8 cellular contexts compared by ENCODE assay signal in the genomic region with DNA sequence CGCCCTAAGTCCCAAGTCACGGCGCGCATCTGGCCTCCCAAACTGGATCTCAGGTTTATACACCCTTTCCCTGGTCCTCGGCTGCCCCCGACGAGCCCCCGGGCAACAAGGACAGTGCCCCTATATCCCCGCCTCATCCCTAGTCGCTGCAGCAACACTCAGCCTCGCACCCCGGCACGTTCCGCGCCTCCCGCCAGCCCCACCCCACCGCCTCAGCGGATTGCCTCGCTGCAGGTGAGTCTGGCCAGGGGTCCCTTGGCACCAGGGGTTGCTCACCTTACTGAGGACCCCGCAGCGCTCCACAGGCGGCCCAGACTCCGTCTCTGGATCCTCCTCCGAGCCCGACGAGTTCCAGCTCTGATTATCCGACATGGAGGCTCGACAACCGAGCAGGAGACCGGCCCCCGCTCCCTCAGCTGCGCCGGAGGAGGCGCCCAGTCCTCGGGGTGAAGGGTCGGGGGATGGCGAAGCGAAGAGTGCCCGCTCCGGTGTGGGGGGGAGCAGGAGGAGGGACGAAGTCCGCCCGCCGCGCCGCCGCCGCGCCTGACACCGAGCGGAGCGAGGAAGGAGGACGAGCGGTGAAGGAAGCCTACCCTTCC. TPM values are rescaled to one million over a fixed set of nuclear protein-coding genes. Genes with fewer than 3 reads are reported as not detected.
DNase-seq lines count a peak whose midpoint lies in the region; ATAC-seq and TF ChIP-seq lines count a peak whose summit lies in the region.

No MANE protein-coding gene starts in this region.

- H3K36me3 ChIP-seq in MG63, result peaks cover 16% of the 10 kb centered on the region
- no peaks in the 10 kb centered on the region for H3K36me3 ChIP-seq in fibroblast of lung (ENCODE audit: control insufficient read depth, insufficient read depth, low read length)
- no peaks in the 10 kb centered on the region for H3K36me3 ChIP-seq in suprapubic skin

- no peak overlapping the region for H4K8ac ChIP-seq in H9 (replicated peaks; ENCODE audit: insufficient read length, low read depth, low read length)

- H3K4me3 ChIP-seq in GM12864 (ENCODE audit: low read depth, low read length) (peak overlapping the region; percentile 74), MG63 (peak overlapping the region; percentile 69), fibroblast of lung (replicated peaks in 1 of 4; ENCODE audit: control extremely low read depth in 1 of 4, insufficient read depth in 1 of 4, low read depth in 3 of 4, low read length in 4 of 4) (peak overlapping the region; percentile 82 to 92 (median 84)), suprapubic skin (peak overlapping the region; percentile 87)

- H3K4me1 Mint-ChIP-seq in H9, result peaks cover 19 to 23% of the 10 kb centered on the region in 2 experiments
- peaks cover 39 to 41% of the 10 kb centered on the region in 2 donors for H3K4me1 Mint-ChIP-seq in natural killer cell treated with Interleukin-12 subunit alpha and Interleukin-12 subunit beta and Interleukin-15 and Interleukin-18, amount 100 ng/mL, for 72 hours (ENCODE audit: low read depth in 2 of 2)

- H3T11ph ChIP-seq in H9 (ENCODE audit: low read length), result no peak overlapping the region

- H3K4ac ChIP-seq in H9 (ENCODE audit: low read depth, low read length), result no peak overlapping the region

- TF ChIP-seq EP300 in suprapubic skin (IDR thresholded peaks at IDR 0.05), result no peak

- ATAC-seq in natural killer cell treated with Interleukin-12 subunit alpha and Interleukin-12 subunit beta and Interleukin-15 and Interleukin-18, amount 100 ng/mL, for 72 hours, result peak; percentile 66 to 68

- H3K18ac ChIP-seq in H9 (ENCODE audit: insufficient read length, low read depth, low read length), result peak overlapping the region; percentile 63

- no peak for TF ChIP-seq CTCF in GM12864 (IDR thresholded peaks at IDR 0.05; ENCODE audit: low read depth, low read length, missing control alignments)
- TF ChIP-seq CTCF in H9 (conservative IDR thresholded peaks at IDR 0.05), result peak; percentile 10; the same call in 1 of the 3 replicates
- TF ChIP-seq CTCF in fibroblast of lung (conservative IDR thresholded peaks at IDR 0.05 in 1 of 2, IDR thresholded peaks at IDR 0.05 in 1 of 2; ENCODE audit: low read depth in 1 of 2, low read length in 2 of 2), result no peak
- no peak for TF ChIP-seq CTCF in suprapubic skin (IDR thresholded peaks at IDR 0.05)
- no peak for TF ChIP-seq CTCF in GM10266 (IDR thresholded peaks at IDR 0.05; ENCODE audit: control insufficient read depth, insufficient read depth, low read depth, missing control alignments)

- no peak overlapping the region for H2AK5ac ChIP-seq in H9 (ENCODE audit: insufficient read length, low read length)

- no CpG with 5 or more reads among the region's 54 CpGs for WGBS in H9 (ENCODE audit: extremely low coverage, insufficient read length, low lambda C conversion rate)
- 10% methylated on average over 2 of the region's 54 CpGs for WGBS in suprapubic skin

- no peak for DNase-seq in GM12864 (ENCODE audit: low read depth)
- peak; percentile 43 for DNase-seq in H9
- peak; percentile 38 for DNase-seq in MG63
- peak; percentile 29 for DNase-seq in activated T-helper 1 cell treated with Interleukin-2 at 50 U/mL for 16 hours (ENCODE audit: low read depth)
- DNase-seq in fibroblast of lung (ENCODE audit: low read depth in 2 of 2), result no peak
- peak; percentile 69 for DNase-seq in natural killer cell treated with Interleukin-12 subunit alpha and Interleukin-12 subunit beta and Interleukin-15 and Interleukin-18, amount 100 ng/mL, for 72 hours (ENCODE audit: low spot score)
- peak; percentile 80 to 84 for DNase-seq in suprapubic skin (ENCODE audit: low spot score in 2 of 2)
- DNase-seq in GM10266 (ENCODE audit: extremely low spot score), result no peak

- H3K9ac ChIP-seq in H9 (ENCODE audit: extremely low read depth, insufficient read length, low read length) (peak overlapping the region; percentile 80), fibroblast of lung (ENCODE audit: insufficient read depth, low read length) (peak overlapping the region; percentile 88)

- peaks cover 7% of the 10 kb centered on the region; the same call in 1 of the 2 replicates for H3K79me2 ChIP-seq in H9 (ENCODE audit: insufficient read depth, low read length)
- peaks cover 83% of the 10 kb centered on the region for H3K79me2 ChIP-seq in fibroblast of lung (ENCODE audit: control insufficient read depth, insufficient read depth, low read length)

- H2AFZ ChIP-seq in H9 (ENCODE audit: low read length) (no peak overlapping the region), fibroblast of lung (ENCODE audit: low read length) (peak overlapping the region; percentile 77)

- H3K36me3 Mint-ChIP-seq in H9 (ENCODE audit: insufficient read depth in 1 of 3, low read depth in 3 of 3), result peaks cover 2 to 8% (median 6%) of the 10 kb centered on the region in 3 experiments; a peak in 6 of 7 replicates
- no peaks in the 10 kb centered on the region for H3K36me3 Mint-ChIP-seq in natural killer cell treated with Interleukin-12 subunit alpha and Interleukin-12 subunit beta and Interleukin-15 and Interleukin-18, amount 100 ng/mL, for 72 hours

- H3K23ac ChIP-seq in H9 (ENCODE audit: insufficient read length, low read depth, low read length), result no peak overlapping the region

- no peak overlapping the region for H3K56ac ChIP-seq in H9 (ENCODE audit: insufficient read length, low read depth, low read length)

- H2BK12ac ChIP-seq in H9 (ENCODE audit: insufficient read length, low read depth, low read length), result no peak overlapping the region

- TF ChIP-seq POLR2A in suprapubic skin (IDR thresholded peaks at IDR 0.05), result no peak

- H3K79me1 ChIP-seq in H9 (ENCODE audit: insufficient read depth, low read depth, low read length, poor library complexity, severe bottlenecking), result no peaks in the 10 kb centered on the region

- H3K14ac ChIP-seq in H9 (ENCODE audit: insufficient read depth, low read length), result peak overlapping the region; percentile 59; the same call in 1 of the 2 replicates

- no peak overlapping the region for H4K91ac ChIP-seq in H9 (ENCODE audit: insufficient read length, low read depth, low read length)

- H3K27me3 ChIP-seq in H9 (ENCODE audit: insufficient read depth, low read length), result no peaks in the 10 kb centered on the region
- no peaks in the 10 kb centered on the region for H3K27me3 ChIP-seq in MG63
- H3K27me3 ChIP-seq in fibroblast of lung (ENCODE audit: control insufficient read depth, insufficient read depth, low read length), result no peaks in the 10 kb centered on the region
- no peaks in the 10 kb centered on the region for H3K27me3 ChIP-seq in suprapubic skin

- H2BK15ac ChIP-seq in H9 (ENCODE audit: low read depth, low read length), result no peak overlapping the region; the same call in 1 of the 2 replicates

- no peaks in the 10 kb centered on the region; a peak in 1 of 5 replicates for H3K9me3 Mint-ChIP-seq in H9
- no peaks in the 10 kb centered on the region for H3K9me3 Mint-ChIP-seq in natural killer cell treated with Interleukin-12 subunit alpha and Interleukin-12 subunit beta and Interleukin-15 and Interleukin-18, amount 100 ng/mL, for 72 hours

- no peak overlapping the region for H2BK20ac ChIP-seq in H9 (ENCODE audit: low read depth, low read length, poor library complexity, severe bottlenecking)

- H2BK5ac ChIP-seq in H9 (ENCODE audit: insufficient read length, low read length), result no peak overlapping the region

- H3K23me2 ChIP-seq in H9 (ENCODE audit: insufficient read length, low read depth, low read length, poor library complexity, severe bottlenecking), result peaks cover 5% of the 10 kb centered on the region

- no peak overlapping the region for H2BK120ac ChIP-seq in H9 (ENCODE audit: low read depth, low read length, poor library complexity, severe bottlenecking)

- H3K27me3 Mint-ChIP-seq in H9 (ENCODE audit: low read depth), result no peaks in the 10 kb centered on the region
- H3K27me3 Mint-ChIP-seq in natural killer cell treated with Interleukin-12 subunit alpha and Interleukin-12 subunit beta and Interleukin-15 and Interleukin-18, amount 100 ng/mL, for 72 hours, result no peaks in the 10 kb centered on the region

- H3K9me3 ChIP-seq in H9 (ENCODE audit: control insufficient read depth, low read depth, low read length) (no peaks in the 10 kb centered on the region), MG63 (no peaks in the 10 kb centered on the region), fibroblast of lung (ENCODE audit: control insufficient read depth, insufficient read depth, low read depth, low read length) (no peaks in the 10 kb centered on the region), suprapubic skin (no peaks in the 10 kb centered on the region)

- peak overlapping the region; percentile 99 for H3K4me2 ChIP-seq in H9 (ENCODE audit: insufficient read depth, insufficient read length, low read length)
- peak overlapping the region; percentile 81 for H3K4me2 ChIP-seq in fibroblast of lung (ENCODE audit: extremely low read depth, insufficient read depth, low read length)

- no peak overlapping the region for H4K5ac ChIP-seq in H9 (ENCODE audit: insufficient read length, low read depth, low read length)

- H3K4me3 Mint-ChIP-seq in H9, result peak overlapping the region; percentile 95 to 99
- peak overlapping the region; percentile 97 for H3K4me3 Mint-ChIP-seq in natural killer cell treated with Interleukin-12 subunit alpha and Interleukin-12 subunit beta and Interleukin-15 and Interleukin-18, amount 100 ng/mL, for 72 hours

- H3K4me1 ChIP-seq in H9 (ENCODE audit: insufficient read depth, low read length) (no peaks in the 10 kb centered on the region), fibroblast of lung (ENCODE audit: control insufficient read depth, extremely low read depth, insufficient read depth, low read length) (no peaks in the 10 kb centered on the region), suprapubic skin (peaks cover 44% of the 10 kb centered on the region)

- H3K27ac Mint-ChIP-seq in H9, result peak overlapping the region; percentile 65 to 95 (median 80); a peak in 4 of 7 replicates
- peak overlapping the region; percentile 83 to 92 for H3K27ac Mint-ChIP-seq in natural killer cell treated with Interleukin-12 subunit alpha and Interleukin-12 subunit beta and Interleukin-15 and Interleukin-18, amount 100 ng/mL, for 72 hours

- H4K20me1 ChIP-seq in H9 (ENCODE audit: control insufficient read depth, insufficient read depth, insufficient read length) (no peaks in the 10 kb centered on the region), fibroblast of lung (ENCODE audit: control insufficient read depth, extremely low read depth, insufficient read depth, low read length) (no peaks in the 10 kb centered on the region)

- H3K27ac ChIP-seq in H9 (ENCODE audit: insufficient read length, low read depth, low read length) (no peak overlapping the region), fibroblast of lung (ENCODE audit: insufficient read depth, low read length) (peak overlapping the region; percentile 87), suprapubic skin (peak overlapping the region; percentile 95)

RNA-seq across cellular contexts. Expression of a gene that starts 0.5 kb away (rescaled TPM):
- total RNA-seq in H9 (2021) (48.1 and 50.2 TPM in 2 replicates), fibroblast of lung (36.0 and 36.5 TPM in 2 replicates), suprapubic skin (10 to 100 TPM; 25.3 to 41.2 (median 32.4) TPM)
- total RNA-seq in MG63 (2014; rRNA removed; shearing (Covaris generic); ENCODE audit: low replicate concordance), result 7.6 and 11.1 TPM in 2 replicates
- polyA plus RNA-seq in fibroblast of lung, result 16.7 and 18.0 TPM in 2 replicates
- 24.2 and 28.2 TPM in 2 replicates for polyA plus RNA-seq in fibroblast of lung (2012)
- polyA minus RNA-seq in fibroblast of lung (ENCODE audit: low replicate concordance), result 21.9 and 40.9 TPM in 2 replicates
- total RNA-seq in natural killer cell treated with Interleukin-12 subunit alpha and Interleukin-12 subunit beta and Interleukin-15 and Interleukin-18, amount 100 ng/mL, for 72 hours, result 10 to 100 TPM; 30.6 to 39.5 TPM

RNA-seq across cellular contexts. Expression of a gene that starts 0.8 kb away (rescaled TPM):
- total RNA-seq in H9 (2021) (7.6 and 9.9 TPM in 2 replicates), fibroblast of lung (33.4 and 44.9 TPM in 2 replicates), suprapubic skin (10 to 100 TPM; 11.8 to 43.8 (median 27.2) TPM)
- 10.9 and 24.0 TPM in 2 replicates for total RNA-seq in MG63 (2014; rRNA removed; shearing (Covaris generic); ENCODE audit: low replicate concordance)
- 24.7 and 32.0 TPM in 2 replicates for polyA plus RNA-seq in fibroblast of lung
- polyA plus RNA-seq in fibroblast of lung (2012), result 11.5 and 15.5 TPM in 2 replicates
- 3.8 and 21.1 TPM in 2 replicates for polyA minus RNA-seq in fibroblast of lung (ENCODE audit: low replicate concordance)
- 10 to 100 TPM; 32.3 to 33.9 TPM for total RNA-seq in natural killer cell treated with Interleukin-12 subunit alpha and Interleukin-12 subunit beta and Interleukin-15 and Interleukin-18, amount 100 ng/mL, for 72 hours

Comparison
In these comparisons a context has a peak if more than half of its experiments do, and no peak if none do; other contexts are left out.
1. DNase-seq: peak in H9 (single experiment), MG63 (single experiment), activated T-helper 1 cell treated with Interleukin-2 at 50 U/mL for 16 hours (single experiment), natural killer cell treated with Interleukin-12 subunit alpha and Interleukin-12 subunit beta and Interleukin-15 and Interleukin-18, amount 100 ng/mL, for 72 hours (single experiment) and suprapubic skin (2 of 2); none in GM12864 (single experiment), fibroblast of lung (0 of 2) and GM10266 (single experiment).
2. Peak in every context shown above with its lines, with median percentiles within 50 percentile points of each other: H3K4me3 ChIP-seq.